20 cellular contexts compared by ENCODE assay signal in genomic region chr3:194121881-194122280, GRCh38. TPM values are rescaled to one million over a fixed set of nuclear protein-coding genes. Genes with fewer than 3 reads are reported as not detected.
DNase-seq lines count a peak whose midpoint lies in the region; ATAC-seq, FAIRE-seq and TF ChIP-seq lines count a peak whose summit lies in the region.
"Had no signal": no experiment of that assay in that cellular context is flagged by ENCODE, and none has a peak within 500 bp of the region (broad histone marks: within the 10 kb centered on the region; RNA-seq: fewer than 3 reads in every experiment).

No MANE protein-coding gene starts in this region.

- peak overlapping the region; percentile 56 for H3K4me3 Mint-ChIP-seq in Caco-2 (ENCODE audit: unreplicated experiment)
- no peak overlapping the region for H3K4me3 Mint-ChIP-seq in activated naive CD4-positive, alpha-beta T cell treated with anti-CD3 and anti-CD28 coated beads for 36 hours
- H3K4me3 Mint-ChIP-seq: activated CD4-positive, alpha-beta T cell treated with anti-CD3 and anti-CD28 coated beads for 36 hours; activated naive CD4-positive, alpha-beta T cell treated with anti-CD3 and anti-CD28 coated beads, Interleukin-2, amount 50 U/mL, for 24 hours; effector memory CD8-positive, alpha-beta T cell had no signal

- DNase-seq in Caco-2: peak; percentile 70 to 72
- DNase-seq in LoVo (ENCODE audit: low spot score): peak; percentile 89
- peak; percentile 94 for DNase-seq in bronchial epithelial cell (ENCODE audit: low read depth)
- DNase-seq in central memory CD4-positive, alpha-beta T cell: no peak
- DNase-seq in activated naive CD4-positive, alpha-beta T cell treated with anti-CD3 and anti-CD28 coated beads for 36 hours: no peak
- no peak for DNase-seq in NCI-H128 (lab: John Stamatoyannopoulos, UW; ENCODE audit: unreplicated experiment)
- DNase-seq: activated CD4-positive, alpha-beta T cell treated with anti-CD3 and anti-CD28 coated beads for 36 hours; activated T-cell treated with anti-CD3 and anti-CD28 coated beads for 4 hours; effector memory CD8-positive, alpha-beta T cell; foreskin fibroblast; NCI-H1092; ovary; SHP77; stimulated activated naive B cell treated with anti-CD40 and anti-IgM and Interleukin-4, amounts not matched to agents 10 μg/mL and 1 μg/mL and 100 μg/mL, for 72 hours; upper lobe of right lung had no signal

- peaks cover 29% of the 10 kb centered on the region for H3K36me3 Mint-ChIP-seq in Caco-2 (ENCODE audit: insufficient read depth, unreplicated experiment)
- H3K36me3 Mint-ChIP-seq in activated naive CD4-positive, alpha-beta T cell treated with anti-CD3 and anti-CD28 coated beads for 36 hours (ENCODE audit: low read depth): no peaks in the 10 kb centered on the region
- H3K36me3 Mint-ChIP-seq: activated naive CD4-positive, alpha-beta T cell treated with anti-CD3 and anti-CD28 coated beads, Interleukin-2, amount 50 U/mL, for 24 hours; stimulated activated naive B cell treated with anti-CD40 and anti-IgM and Interleukin-4, amounts not matched to agents 10 μg/mL and 1 μg/mL and 100 μg/mL, for 72 hours had no signal

- H3K27me3 ChIP-seq in Caco-2 (replicated peaks; ENCODE audit: control insufficient read depth, insufficient read depth, low read length) (no peaks in the 10 kb centered on the region), bronchial epithelial cell (ENCODE audit: control insufficient read depth, insufficient read depth, low read length) (peaks cover 9% of the 10 kb centered on the region), muscle layer of duodenum (ENCODE audit: low read depth, low read length) (no peaks in the 10 kb centered on the region)
- H3K27me3 ChIP-seq: ovary, upper lobe of right lung had no signal

- H3K9me3 ChIP-seq in Caco-2 (no peaks in the 10 kb centered on the region), muscle layer of duodenum (ENCODE audit: control insufficient read depth in 1 of 2, low read length in 2 of 2) (no peaks in the 10 kb centered on the region)
- H3K9me3 ChIP-seq: ovary, upper lobe of right lung had no signal

- intact Hi-C loops in Caco-2 (cut with micrococcal nuclease; ENCODE audit: unreplicated experiment): loop anchor here (1.0 to 2.0 kb wide), 7 partner anchors 9 to 208 kb away; partner anchors contain the start of gene HES1
- intact Hi-C loops in activated naive CD4-positive, alpha-beta T cell treated with anti-CD3 and anti-CD28 coated beads for 36 hours (cut with micrococcal nuclease): no loop called here

- no peak for ATAC-seq in HG03135 (IDR thresholded peaks at IDR 0.05; ENCODE audit: unreplicated experiment)
- ATAC-seq: activated CD4-positive, alpha-beta T cell treated with anti-CD3 and anti-CD28 coated beads for 36 hours; effector memory CD8-positive, alpha-beta T cell; upper lobe of right lung had no signal

- POLR2A ChIA-PET in Caco-2 (lab: Charles Lee): no interaction called here

- TF ChIP-seq CTCF in Caco-2 (IDR thresholded peaks at IDR 0.05; ENCODE audit: insufficient read depth in 1 of 2, low read depth in 1 of 2, low read length in 1 of 2, severe bottlenecking in 1 of 2, unreplicated experiment in 1 of 2) (no peak), bronchial epithelial cell (IDR thresholded peaks at IDR 0.05; ENCODE audit: insufficient read depth, low read length, severe bottlenecking) (no peak)

- FAIRE-seq in bronchial epithelial cell (lab: Jason Lieb, UNC): no peak
- FAIRE-seq: D721Med, islet of Langerhans had no signal

- H3K4me1 Mint-ChIP-seq in Caco-2 (ENCODE audit: low read depth, unreplicated experiment): peaks cover 72% of the 10 kb centered on the region
- H3K4me1 Mint-ChIP-seq in activated naive CD4-positive, alpha-beta T cell treated with anti-CD3 and anti-CD28 coated beads for 36 hours (ENCODE audit: low read depth): no peaks in the 10 kb centered on the region
- H3K4me1 Mint-ChIP-seq: activated CD4-positive, alpha-beta T cell treated with anti-CD3 and anti-CD28 coated beads for 36 hours; activated naive CD4-positive, alpha-beta T cell treated with anti-CD3 and anti-CD28 coated beads, Interleukin-2, amount 50 U/mL, for 24 hours had no signal

- H3K27ac Mint-ChIP-seq in Caco-2 (ENCODE audit: unreplicated experiment): peak overlapping the region; percentile 89
- H3K27ac Mint-ChIP-seq in activated naive CD4-positive, alpha-beta T cell treated with anti-CD3 and anti-CD28 coated beads for 36 hours: no peak overlapping the region
- H3K27ac Mint-ChIP-seq: activated CD4-positive, alpha-beta T cell treated with anti-CD3 and anti-CD28 coated beads for 36 hours; activated naive CD4-positive, alpha-beta T cell treated with anti-CD3 and anti-CD28 coated beads, Interleukin-2, amount 50 U/mL, for 24 hours; effector memory CD8-positive, alpha-beta T cell; stimulated activated naive B cell treated with anti-CD40 and anti-IgM and Interleukin-4, amounts not matched to agents 10 μg/mL and 1 μg/mL and 100 μg/mL, for 72 hours had no signal

- CTCF ChIA-PET in Caco-2 (lab: Charles Lee): no interaction called here
- CTCF ChIA-PET in activated naive CD4-positive, alpha-beta T cell treated with anti-CD3 and anti-CD28 coated beads for 36 hours (lab: Charles Lee): no interaction called here

- BruUV-seq in Caco-2 (replicated peaks; lab: Mats Ljungman, UMichigan): no TSS peak

- no peaks in the 10 kb centered on the region for H3K9me3 Mint-ChIP-seq in Caco-2 (ENCODE audit: unreplicated experiment)
- no peaks in the 10 kb centered on the region for H3K9me3 Mint-ChIP-seq in activated naive CD4-positive, alpha-beta T cell treated with anti-CD3 and anti-CD28 coated beads for 36 hours
- H3K9me3 Mint-ChIP-seq: activated naive CD4-positive, alpha-beta T cell treated with anti-CD3 and anti-CD28 coated beads, Interleukin-2, amount 50 U/mL, for 24 hours; effector memory CD8-positive, alpha-beta T cell; stimulated activated naive B cell treated with anti-CD40 and anti-IgM and Interleukin-4, amounts not matched to agents 10 μg/mL and 1 μg/mL and 100 μg/mL, for 72 hours had no signal

- H3K4me3 ChIP-seq in Caco-2 (ENCODE audit: low read depth, low read length) (no peak overlapping the region), bronchial epithelial cell (ENCODE audit: low read depth, low read length) (no peak overlapping the region), muscle layer of duodenum (ENCODE audit: low read depth in 1 of 2, low read length in 2 of 2) (no peak overlapping the region)
- H3K4me3 ChIP-seq: ovary, upper lobe of right lung had no signal

- peak overlapping the region; percentile 4 for H3K27ac ChIP-seq in muscle layer of duodenum (ENCODE audit: low read length)
- H3K27ac ChIP-seq: ovary, upper lobe of right lung had no signal

- H3K36me3 ChIP-seq in Caco-2 (ENCODE audit: control insufficient read depth, insufficient read depth, low read length) (no peaks in the 10 kb centered on the region), bronchial epithelial cell (ENCODE audit: control insufficient read depth, insufficient read depth, low read length) (no peaks in the 10 kb centered on the region), muscle layer of duodenum (ENCODE audit: control insufficient read depth in 1 of 2, insufficient read depth in 2 of 2, low read length in 2 of 2) (no peaks in the 10 kb centered on the region)
- H3K36me3 ChIP-seq: ovary, upper lobe of right lung had no signal

- H3K27me3 Mint-ChIP-seq in Caco-2 (ENCODE audit: insufficient read depth, unreplicated experiment): no peaks in the 10 kb centered on the region
- H3K27me3 Mint-ChIP-seq in activated naive CD4-positive, alpha-beta T cell treated with anti-CD3 and anti-CD28 coated beads for 36 hours (ENCODE audit: low read depth): no peaks in the 10 kb centered on the region

- H3K4me1 ChIP-seq in Caco-2 (peaks cover 81% of the 10 kb centered on the region), muscle layer of duodenum (ENCODE audit: control insufficient read depth in 1 of 2, insufficient read depth in 2 of 2, low read length in 2 of 2) (peaks cover 0 to 5% of the 10 kb centered on the region in 2 donors)
- H3K4me1 ChIP-seq: upper lobe of right lung had no signal

RNA-seq across cellular contexts. Expression of gene HES1, which starts 14.1 kb away (rescaled TPM):
- 123 and 128 TPM in 2 replicates for total RNA-seq in Caco-2 (2022)
- total RNA-seq in bronchial epithelial cell: 46.6 and 87.8 TPM in 2 replicates
- total RNA-seq in activated naive CD4-positive, alpha-beta T cell treated with anti-CD3 and anti-CD28 coated beads for 36 hours: 1 to 10 TPM; 2.3 to 2.5 TPM

Comparison
In these comparisons a context has a peak if more than half of its experiments do, and no peak if none do; other contexts are left out.
1. DNase-seq: peak in Caco-2 (2 of 2), LoVo (single experiment) and bronchial epithelial cell (single experiment); none in central memory CD4-positive, alpha-beta T cell (single experiment), activated naive CD4-positive, alpha-beta T cell treated with anti-CD3 and anti-CD28 coated beads for 36 hours (single experiment) and NCI-H128 (single experiment).
2. RNA of gene HES1, which starts 14.1 kb away (total RNA-seq): 123 to 128 TPM in Caco-2 and 46.6 to 87.8 TPM in bronchial epithelial cell; 2.3 to 2.5 TPM in activated naive CD4-positive, alpha-beta T cell treated with anti-CD3 and anti-CD28 coated beads for 36 hours; every median in the first group is over 10 times any median in the second.